8 cellular contexts compared by ENCODE assay signal in the genomic region with DNA sequence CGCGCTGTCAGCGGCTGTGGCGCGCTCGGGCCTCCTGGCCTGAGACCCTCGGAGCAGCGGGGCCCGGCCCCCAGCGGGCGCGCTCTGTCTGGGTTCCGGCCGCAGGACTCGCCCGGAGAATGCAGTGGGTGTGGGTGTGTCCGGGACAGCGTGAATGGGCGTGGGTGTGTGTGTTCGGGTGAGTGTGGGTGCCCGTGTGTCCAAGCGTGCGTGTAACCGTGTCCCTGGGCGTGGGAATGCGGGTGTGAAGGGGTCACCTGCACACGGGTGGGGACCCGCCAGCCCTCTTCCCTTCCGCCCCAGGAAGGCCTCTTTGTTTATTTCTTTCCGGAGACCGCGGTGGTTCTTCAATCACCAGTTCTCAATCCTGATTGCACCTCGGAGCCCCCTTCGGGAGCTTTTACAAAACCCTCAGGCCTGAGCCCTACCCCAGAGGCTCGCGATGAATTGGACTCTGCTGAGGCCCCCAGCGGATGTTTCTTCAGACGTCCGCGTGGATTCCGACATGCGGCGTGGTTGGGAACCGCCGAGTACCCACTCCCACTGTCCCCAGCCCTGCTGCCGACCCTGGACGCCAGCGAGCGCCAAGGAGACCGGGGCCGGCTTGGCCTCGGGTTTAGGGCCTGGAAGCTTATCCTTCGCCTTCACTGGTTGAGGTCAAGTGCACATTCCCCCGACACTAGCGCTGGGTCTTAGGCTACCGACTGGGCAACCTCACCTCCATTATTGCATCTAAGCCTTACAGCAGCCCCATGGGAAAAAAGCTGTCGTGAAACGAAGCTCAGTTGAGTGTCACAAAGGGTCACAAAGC. TPM values are rescaled to one million over a fixed set of nuclear protein-coding genes. Genes with fewer than 3 reads are reported as not detected.
DNase-seq lines count a peak whose midpoint lies in the region; ATAC-seq and TF ChIP-seq lines count a peak whose summit lies in the region.

No MANE protein-coding gene starts in this region.

- H3K4me3 ChIP-seq in epithelial cell of proximal tubule (ENCODE audit: low read depth, low read length) (peak overlapping the region; percentile 50), neuronal stem cell (ENCODE audit: low read length in 2 of 2) (peak overlapping the region; percentile 40 to 82)

- peak overlapping the region; percentile 99 for H3K18ac ChIP-seq in neuronal stem cell (ENCODE audit: low read length)

- peak overlapping the region; percentile 82 for H2AFZ ChIP-seq in neuronal stem cell (ENCODE audit: low read length)

- peak overlapping the region; percentile 72 for H3K9ac ChIP-seq in ES-I3 (ENCODE audit: low read depth, low read length)
- peak overlapping the region; percentile 93 for H3K9ac ChIP-seq in neuronal stem cell (ENCODE audit: low read depth, low read length, poor library complexity)

- H4K8ac ChIP-seq in neuronal stem cell (ENCODE audit: low read depth, low read length): peak overlapping the region; percentile 85

- no peaks in the 10 kb centered on the region for H3K36me3 ChIP-seq in ES-I3 (ENCODE audit: insufficient read depth, low read length)
- no peaks in the 10 kb centered on the region for H3K36me3 ChIP-seq in neuronal stem cell (replicated peaks in 1 of 2; ENCODE audit: control insufficient read depth in 2 of 2, insufficient read depth in 2 of 2, low read length in 2 of 2)

- peak overlapping the region; percentile 7 for H2BK12ac ChIP-seq in neuronal stem cell (ENCODE audit: low read length)

- no peak for TF ChIP-seq CTCF in epithelial cell of proximal tubule (conservative IDR thresholded peaks at IDR 0.05; ENCODE audit: low read depth, low read length)

- H2BK5ac ChIP-seq in neuronal stem cell (ENCODE audit: low read length): peak overlapping the region; percentile 59

- H3K27ac ChIP-seq in neuronal stem cell (replicated peaks; ENCODE audit: low read length): no peak overlapping the region

- H3K79me1 ChIP-seq in neuronal stem cell (ENCODE audit: low read depth, low read length): no peaks in the 10 kb centered on the region

- H3K23ac ChIP-seq in neuronal stem cell (ENCODE audit: low read depth, low read length, poor library complexity): peak overlapping the region; percentile 70

- ATAC-seq in HG03139 (IDR thresholded peaks at IDR 0.05; ENCODE audit: unreplicated experiment): no peak
- ATAC-seq in HG03135 (IDR thresholded peaks at IDR 0.05; ENCODE audit: unreplicated experiment): no peak

- peak overlapping the region; percentile 91 for H3K14ac ChIP-seq in neuronal stem cell (ENCODE audit: low read length)

- H2AK5ac ChIP-seq in neuronal stem cell (ENCODE audit: low read depth, low read length): peak overlapping the region; percentile 73

- no CpG with 5 or more reads among the region's 58 CpGs for WGBS in neuronal stem cell (ENCODE audit: extremely low coverage in 2 of 2, insufficient read length in 2 of 2, insufficient replicate concordance in 1 of 2), 2 donors

- H3K4me2 ChIP-seq in neuronal stem cell (ENCODE audit: insufficient read depth, low read length, poor library complexity, severe bottlenecking): peak overlapping the region; percentile 94

- H4K91ac ChIP-seq in neuronal stem cell (ENCODE audit: low read depth, low read length, poor library complexity): no peak overlapping the region

- peak overlapping the region; percentile 71 for H3K4ac ChIP-seq in neuronal stem cell (ENCODE audit: low read length)

- H3K9me3 ChIP-seq in ES-I3 (ENCODE audit: control insufficient read depth, insufficient read depth, low read length): no peaks in the 10 kb centered on the region
- H3K9me3 ChIP-seq in neuronal stem cell (replicated peaks in 1 of 2; ENCODE audit: control insufficient read depth in 2 of 2, insufficient read depth in 1 of 2, low read depth in 1 of 2, low read length in 2 of 2): no peaks in the 10 kb centered on the region

- peaks cover 0 to 44% (median 2%) of the 10 kb centered on the region in 3 experiments for H3K27me3 ChIP-seq in neuronal stem cell (ENCODE audit: control insufficient read depth in 3 of 3, insufficient read depth in 3 of 3, low read depth in 1 of 3, low read length in 3 of 3)

- peak overlapping the region; percentile 97 for H2BK15ac ChIP-seq in neuronal stem cell (ENCODE audit: low read length)

- H2BK120ac ChIP-seq in neuronal stem cell (ENCODE audit: low read depth, low read length): no peak overlapping the region

- peak; percentile 72 for DNase-seq in NCI-H69 (lab: John Stamatoyannopoulos, UW)
- DNase-seq in epithelial cell of proximal tubule (ENCODE audit: low read depth): no peak
- no peak for DNase-seq in neuronal stem cell (ENCODE audit: low spot score)
- no peak for DNase-seq in T-helper 1 cell
- no peak for DNase-seq in UCSD-AML1 (lab: John Stamatoyannopoulos, UW; ENCODE audit: unreplicated experiment)

- H3K4me1 ChIP-seq in ES-I3 (ENCODE audit: insufficient read depth, low read length) (peaks cover 6% of the 10 kb centered on the region; the same call in 1 of the 2 replicates), neuronal stem cell (ENCODE audit: control insufficient read depth in 2 of 2, insufficient read depth in 1 of 2, low read depth in 1 of 2, low read length in 2 of 2) (peaks cover 8 to 13% of the 10 kb centered on the region in 2 donors)

RNA-seq across cellular contexts. Expression of a gene that starts 19.3 kb away (rescaled TPM):
- total RNA-seq in epithelial cell of proximal tubule: 8.7 and 12.7 TPM in 2 replicates
- 10.9 TPM for polyA plus RNA-seq in neuronal stem cell (2013, experiment 1 of 2)
- polyA plus RNA-seq in neuronal stem cell (2013, experiment 2 of 2): 10.5 TPM
